Comparison of ENCODE assay signal across 13 cellular contexts in genomic region chr19:50008532-50008931, GRCh38. TPM values are rescaled to one million over a fixed set of nuclear protein-coding genes. Genes with fewer than 3 reads are reported as not detected.
DNase-seq lines count a peak whose midpoint lies in the region; ATAC-seq, FAIRE-seq and TF ChIP-seq lines count a peak whose summit lies in the region.
"Had no signal": no experiment of that assay in that cellular context is flagged by ENCODE, and none has a peak within 500 bp of the region (broad histone marks: within the 10 kb centered on the region; RNA-seq: fewer than 3 reads in every experiment).

No MANE protein-coding gene starts in this region.

- peak; percentile 43 for DNase-seq in stimulated activated naive CD8-positive, alpha-beta T cell treated with anti-CD3 and anti-CD28 coated beads, Interleukin-15, Interleukin-2, amounts not matched to agents 100 U/mL and 50 U/mL, for 24 hours
- DNase-seq in stimulated activated naive CD8-positive, alpha-beta T cell treated with anti-CD3 and anti-CD28 coated beads, Interleukin-15, amount 100 ng/mL, for 72 hours = no peak
- no peak for DNase-seq in fibroblast of pulmonary artery (ENCODE audit: low read depth)
- peak; percentile 11 for DNase-seq in urothelium cell line (ENCODE audit: low spot score)
- no peak for DNase-seq in NCI-H1105 treated with DMSO at 0.1 percent for 48 hours (lab: John Stamatoyannopoulos, UW)
- DNase-seq in breast epithelium (ENCODE audit: low spot score in 2 of 2) = no peak
- DNase-seq: Calu3; NCI-H2171 treated with DMSO at 0.1 percent for 48 hours; stimulated activated naive CD4-positive, alpha-beta T cell treated with Interleukin-2 at 50 U/mL for 16 hours had no signal

- no peaks in the 10 kb centered on the region for H3K27me3 ChIP-seq in OCI-LY3 (ENCODE audit: low read depth, low read length)
- H3K27me3 ChIP-seq in breast epithelium = no peaks in the 10 kb centered on the region

- intact Hi-C loops in breast epithelium (cut with DNase I; ENCODE audit: low total_unique reads) = no loop called here

- TF ChIP-seq POLR2A in breast epithelium (IDR thresholded peaks at IDR 0.05) = no peak

- no peaks in the 10 kb centered on the region for H3K9me3 ChIP-seq in OCI-LY3 (ENCODE audit: insufficient read depth, low read length)
- H3K9me3 ChIP-seq in breast epithelium = no peaks in the 10 kb centered on the region

- peaks cover 4% of the 10 kb centered on the region for H4K20me1 ChIP-seq in OCI-LY3 (ENCODE audit: insufficient read depth, low read length)

- H3K4me3 ChIP-seq in OCI-LY3 (ENCODE audit: low read length) (no peak overlapping the region), fibroblast of pulmonary artery (replicated peaks; ENCODE audit: low read depth, low read length) (no peak overlapping the region), breast epithelium (no peak overlapping the region)
- H3K4me3 ChIP-seq: coronary artery had no signal

- H3K4me1 Mint-ChIP-seq in stimulated activated naive CD8-positive, alpha-beta T cell treated with anti-CD3 and anti-CD28 coated beads, Interleukin-15, amount 100 ng/mL, for 72 hours = peaks cover 23% of the 10 kb centered on the region

- H3K79me2 ChIP-seq in OCI-LY3 (ENCODE audit: low read length) = no peaks in the 10 kb centered on the region

- no peak overlapping the region for H3K27ac ChIP-seq in OCI-LY3 (ENCODE audit: low read length)
- H3K27ac ChIP-seq in breast epithelium = no peak overlapping the region
- H3K27ac ChIP-seq: coronary artery had no signal

- H3K36me3 ChIP-seq in OCI-LY3 (replicated peaks; ENCODE audit: low read depth, low read length) (peaks cover 26% of the 10 kb centered on the region), breast epithelium (peaks cover 4% of the 10 kb centered on the region)

- H2AFZ ChIP-seq in OCI-LY3 (ENCODE audit: low read depth, low read length) = no peak overlapping the region

- no peak overlapping the region for H3K27ac Mint-ChIP-seq in stimulated activated naive CD8-positive, alpha-beta T cell treated with anti-CD3 and anti-CD28 coated beads, Interleukin-15, amount 100 ng/mL, for 72 hours

- H3K4me2 ChIP-seq in OCI-LY3 (ENCODE audit: low read length) = no peak overlapping the region

- no peak overlapping the region for H3K9ac ChIP-seq in OCI-LY3 (ENCODE audit: low read length)

- H3K9me3 Mint-ChIP-seq in stimulated activated naive CD8-positive, alpha-beta T cell treated with anti-CD3 and anti-CD28 coated beads, Interleukin-15, amount 100 ng/mL, for 72 hours = no peaks in the 10 kb centered on the region

- H3K27me3 Mint-ChIP-seq in stimulated activated naive CD8-positive, alpha-beta T cell treated with anti-CD3 and anti-CD28 coated beads, Interleukin-15, amount 100 ng/mL, for 72 hours = no peaks in the 10 kb centered on the region

- ATAC-seq in stimulated activated naive CD8-positive, alpha-beta T cell treated with anti-CD3 and anti-CD28 coated beads, Interleukin-15, Interleukin-2, amounts not matched to agents 100 U/mL and 50 U/mL, for 24 hours = no peak
- no peak for ATAC-seq in stimulated activated naive CD8-positive, alpha-beta T cell treated with anti-CD3 and anti-CD28 coated beads, Interleukin-15, amount 100 ng/mL, for 72 hours
- ATAC-seq in HG02623 (IDR thresholded peaks at IDR 0.05; ENCODE audit: unreplicated experiment) = no peak

- peaks cover 17% of the 10 kb centered on the region for H3K4me1 ChIP-seq in OCI-LY3 (ENCODE audit: low read length)
- H3K4me1 ChIP-seq in breast epithelium = no peaks in the 10 kb centered on the region

- H3K4me3 Mint-ChIP-seq in stimulated activated naive CD8-positive, alpha-beta T cell treated with anti-CD3 and anti-CD28 coated beads, Interleukin-15, amount 100 ng/mL, for 72 hours = no peak overlapping the region

- FAIRE-seq in urothelium cell line (lab: Jason Lieb, UNC) = no peak

- TF ChIP-seq CTCF in OCI-LY3 (IDR thresholded peaks at IDR 0.05; ENCODE audit: low read depth, low read length) (peak; percentile 48), fibroblast of pulmonary artery (IDR thresholded peaks at IDR 0.05; ENCODE audit: low read length, missing control alignments) (peak; percentile 14), breast epithelium (IDR thresholded peaks at IDR 0.05) (no peak)

RNA-seq across cellular contexts. Expression of gene VRK3, which starts 16.6 kb away (rescaled TPM):
- total RNA-seq in breast epithelium = 10 to 100 TPM; 24.2 to 42.0 (median 40.3) TPM

RNA-seq across cellular contexts. Expression of gene ZNF473, which starts 17.3 kb away (rescaled TPM):
- total RNA-seq in breast epithelium = 10 to 100 TPM in 2 of 3 donors, 1 to 10 TPM in 1; 7.8 to 15.5 (median 12.1) TPM

RNA-seq across cellular contexts. Expression of gene SIGLEC11, which starts 47.6 kb away (rescaled TPM):
- total RNA-seq in breast epithelium = 1 to 10 TPM in 1 of 3 donors, under 1 TPM in 2; 0.59 to 2.2 (median 0.66) TPM
- total RNA-seq: Calu3; T-helper 1 cell treated with Interleukin-12 subunit alpha and Interleukin-12 subunit beta and Interleukin-4 antibody, amounts not matched to agents 30 ng/mL and 1 ng/mL, for 36 hours had no signal

Comparison
In these comparisons a context has a peak if more than half of its experiments do, and no peak if none do; other contexts are left out.
1. DNase-seq: peak in stimulated activated naive CD8-positive, alpha-beta T cell treated with anti-CD3 and anti-CD28 coated beads, Interleukin-15, Interleukin-2, amounts not matched to agents 100 U/mL and 50 U/mL, for 24 hours (single experiment) and urothelium cell line (single experiment); none in stimulated activated naive CD8-positive, alpha-beta T cell treated with anti-CD3 and anti-CD28 coated beads, Interleukin-15, amount 100 ng/mL, for 72 hours (0 of 2), fibroblast of pulmonary artery (single experiment), NCI-H1105 treated with DMSO at 0.1 percent for 48 hours (single experiment) and breast epithelium (0 of 2).
2. CTCF ChIP-seq: peak in OCI-LY3 (single experiment) and fibroblast of pulmonary artery (single experiment); none in breast epithelium (0 of 3).